In genomic region chr16:23709536-23709935, GRCh38 we compare ENCODE assay signal across 33 cellular contexts. TPM values are rescaled to one million over a fixed set of nuclear protein-coding genes. Genes with fewer than 3 reads are reported as not detected.
"Had no signal": no experiment of that assay in that cellular context is flagged by ENCODE, and none has a peak within 500 bp of the region (broad histone marks: within the 10 kb centered on the region; RNA-seq: fewer than 3 reads in every experiment).

No MANE protein-coding gene starts in this region.

- DNase-seq: activated CD4-positive, alpha-beta memory T cell treated with anti-CD3 and anti-CD28 coated beads, Interleukin-2, amount 10 ng/mL, durations not matched to agents 7 days and 5 days; activated CD4-positive, alpha-beta T cell treated with anti-CD3 and anti-CD28 coated beads for 1 hour; activated CD4-positive, alpha-beta T cell treated with anti-CD3 and anti-CD28 coated beads for 48 hours; activated CD4-positive, CD25-positive, alpha-beta regulatory T cell; activated CD8-positive, alpha-beta memory T cell treated with anti-CD3 and anti-CD28 coated beads for 24 hours; activated CD8-positive, alpha-beta memory T cell treated with anti-CD3 and anti-CD28 coated beads, Interleukin-2, amount 10 ng/mL, durations not matched to agents 7 days and 5 days; activated CD8-positive, alpha-beta memory T cell treated with anti-CD3 and anti-CD28 coated beads, Interleukin-2, amount 50 U/mL, for 48 hours; activated effector memory CD4-positive, alpha-beta T cell treated with Interleukin-2 at 50 U/mL for 16 hours; activated naive CD4-positive, alpha-beta T cell treated with anti-CD3 and anti-CD28 coated beads, Interleukin-2, amount 10 ng/mL, durations not matched to agents 7 days and 5 days; activated naive CD8-positive, alpha-beta T cell treated with anti-CD3 and anti-CD28 coated beads, Interleukin-2, amount 50 U/mL, for 24 hours; activated T-cell treated with anti-CD3 and anti-CD28 coated beads, Interleukin-2, amount 50 U/mL, for 48 hours; anterior cingulate cortex; caudate nucleus; cerebellar nuclear complex; Kasumi-1; MG63; MV-4-11; NCI-H1092; NCI-H1417 treated with DMSO at 0.1 percent for 48 hours; NCI-H2029; NCI-H2227 treated with DMSO at 0.1 percent for 48 hours; NCI-H446; NCI-H510A treated with DMSO at 0.1 percent for 48 hours; NCI-H526 treated with DMSO at 0.1 percent for 48 hours; NCI-H82; SHP77; SJCRH30; T1000; WERI-Rb-1 had no signal

- ATAC-seq: activated CD8-positive, alpha-beta memory T cell treated with anti-CD3 and anti-CD28 coated beads, Interleukin-2, amount 10 ng/mL, durations not matched to agents 7 days and 5 days; activated naive CD8-positive, alpha-beta T cell treated with anti-CD3 and anti-CD28 coated beads, Interleukin-2, amount 50 U/mL, for 24 hours; Panc1 had no signal

RNA-seq across cellular contexts. Expression of gene ERN2, which starts 3.5 kb away (rescaled TPM):
- total RNA-seq: activated CD4-positive, alpha-beta memory T cell treated with anti-CD3 and anti-CD28 coated beads, Interleukin-2, amount 10 ng/mL, durations not matched to agents 7 days and 5 days; activated CD8-positive, alpha-beta memory T cell treated with anti-CD3 and anti-CD28 coated beads, Interleukin-2, amount 10 ng/mL, durations not matched to agents 7 days and 5 days; RPMI7951; SJCRH30; T-helper 1 cell treated with Interleukin-12 subunit alpha and Interleukin-12 subunit beta and Interleukin-4 antibody, amounts not matched to agents 30 ng/mL and 1 ng/mL, for 36 hours; T-helper 2 cell treated with Interferon-gamma antibody and Interleukin-4, amounts not matched to agents 100 ng/mL and 5 ng/mL, for 36 hours had no signal

RNA-seq across cellular contexts. Expression of gene CHP2, which starts 45.3 kb away (rescaled TPM):
- total RNA-seq: activated CD4-positive, alpha-beta memory T cell treated with anti-CD3 and anti-CD28 coated beads, Interleukin-2, amount 10 ng/mL, durations not matched to agents 7 days and 5 days; activated CD8-positive, alpha-beta memory T cell treated with anti-CD3 and anti-CD28 coated beads, Interleukin-2, amount 10 ng/mL, durations not matched to agents 7 days and 5 days; RPMI7951; SJCRH30; T-helper 1 cell treated with Interleukin-12 subunit alpha and Interleukin-12 subunit beta and Interleukin-4 antibody, amounts not matched to agents 30 ng/mL and 1 ng/mL, for 36 hours; T-helper 2 cell treated with Interferon-gamma antibody and Interleukin-4, amounts not matched to agents 100 ng/mL and 5 ng/mL, for 36 hours had no signal
